ENCODE assay signal across 13 cellular contexts in genomic region chr1:55210990-55211389, GRCh38. TPM values are rescaled to one million over a fixed set of nuclear protein-coding genes. Genes with fewer than 3 reads are reported as not detected.
DNase-seq lines count a peak whose midpoint lies in the region; ATAC-seq, FAIRE-seq and TF ChIP-seq lines count a peak whose summit lies in the region.
"Had no signal": no experiment of that assay in that cellular context is flagged by ENCODE, and none has a peak within 500 bp of the region (broad histone marks: within the 10 kb centered on the region; RNA-seq: fewer than 3 reads in every experiment).

No MANE protein-coding gene starts in this region.

- H3K9me3 ChIP-seq in A549: no peaks in the 10 kb centered on the region
- H3K9me3 ChIP-seq: thyroid gland had no signal

- in situ Hi-C loops in KBM-7 (cut with MboI; ENCODE audit: low pct_unique_long_range_greater_than_20kb, low sequenced_read_pairs): no loop called here

- WGBS in A549 (ENCODE audit: missing lambda C conversion rate): 51% methylated on average over 2 of the region's 2 CpGs

- peak overlapping the region in 1 of 2 experiments; percentile 20; a peak in 1 of 6 replicates for H3K27ac ChIP-seq in A549
- H3K27ac ChIP-seq: thyroid gland had no signal

- no peak for TF ChIP-seq RAD21 in A549 (conservative IDR thresholded peaks at IDR 0.05 in 1 of 2, IDR thresholded peaks at IDR 0.05 in 1 of 2)

- no peak for TF ChIP-seq POLR2A in A549 (IDR thresholded peaks at IDR 0.05; ENCODE audit: low read length)

- TF ChIP-seq CTCF in A549 (IDR thresholded peaks at IDR 0.05): no peak

- CTCF ChIA-PET in A549 (lab: Yijun Ruan, JAX): no interaction called here

- H3K36me3 Mint-ChIP-seq in activated naive CD8-positive, alpha-beta T cell treated with anti-CD3 and anti-CD28 coated beads for 36 hours: peaks cover 38% of the 10 kb centered on the region
- peaks cover 6% of the 10 kb centered on the region in 2 donors for H3K36me3 Mint-ChIP-seq in naive B cell

- POLR2A ChIA-PET in A549 (lab: Yijun Ruan, JAX): no interaction called here

- H3K4me3 Mint-ChIP-seq in activated naive CD8-positive, alpha-beta T cell treated with anti-CD3 and anti-CD28 coated beads for 36 hours: peak overlapping the region; percentile 23
- peak overlapping the region; percentile 65 to 99 (median 97) for H3K4me3 Mint-ChIP-seq in naive B cell

- FAIRE-seq in A549 (lab: Jason Lieb, UNC) (no peak), GM18507 (lab: Jason Lieb, UNC) (peak; percentile 18)

- no peaks in the 10 kb centered on the region for H3K9me3 Mint-ChIP-seq in activated naive CD8-positive, alpha-beta T cell treated with anti-CD3 and anti-CD28 coated beads for 36 hours
- H3K9me3 Mint-ChIP-seq in naive B cell: no peaks in the 10 kb centered on the region

- H3K27ac Mint-ChIP-seq in activated naive CD8-positive, alpha-beta T cell treated with anti-CD3 and anti-CD28 coated beads for 36 hours: no peak overlapping the region
- H3K27ac Mint-ChIP-seq in naive B cell: peak overlapping the region in 4 of 6 donors; percentile 77 to 94 (median 80)

- no peak for TF ChIP-seq EP300 in A549 (IDR thresholded peaks at IDR 0.05)

- intact Hi-C loops in posterior vena cava (cut with DNase I): loop anchor here in 1 of 2 donors (10.0 kb wide), 1 partner anchor 64 kb away; no protein-coding TSS in a partner anchor

- DNase-seq in A549 (ENCODE audit: low read depth in 1 of 2, low spot score in 1 of 2) (no peak), GM18507 (ENCODE audit: extremely low spot score, insufficient read length, low read depth) (no peak), naive B cell (no peak), posterior vena cava (ENCODE audit: low spot score) (no peak), KBM-7 (no peak), SW 1271 (lab: John Stamatoyannopoulos, UW) (no peak)
- no peak for DNase-seq in activated naive CD8-positive, alpha-beta T cell treated with anti-CD3 and anti-CD28 coated beads for 36 hours
- DNase-seq: activated CD8-positive, alpha-beta memory T cell treated with anti-CD3 and anti-CD28 coated beads, Interleukin-2, amount 50 U/mL, for 48 hours; DMS53; effector CD4-positive, alpha-beta T cell; MV-4-11 had no signal

- H3K4me3 ChIP-seq in A549: no peak overlapping the region
- H3K4me3 ChIP-seq: thyroid gland had no signal

- H3K4me2 ChIP-seq in A549: peak overlapping the region; percentile 42

- H3K4me1 Mint-ChIP-seq in activated naive CD8-positive, alpha-beta T cell treated with anti-CD3 and anti-CD28 coated beads for 36 hours: peaks cover 50% of the 10 kb centered on the region
- peaks cover 59 to 75% (median 70%) of the 10 kb centered on the region in 3 donors for H3K4me1 Mint-ChIP-seq in naive B cell

- peaks cover 49% of the 10 kb centered on the region for H3K4me1 ChIP-seq in A549

- ATAC-seq in A549 (no peak), naive B cell (ENCODE audit: low read depth in 2 of 2) (no peak), HG02571 (IDR thresholded peaks at IDR 0.05; ENCODE audit: unreplicated experiment) (no peak)

- no peaks in the 10 kb centered on the region for H3K27me3 Mint-ChIP-seq in activated naive CD8-positive, alpha-beta T cell treated with anti-CD3 and anti-CD28 coated beads for 36 hours
- no peaks in the 10 kb centered on the region for H3K27me3 Mint-ChIP-seq in naive B cell

TF ChIP-seq in A549, 52 proteins besides CTCF, POLR2A, EP300 and RAD21:
- TF ChIP-seq SREBF2 (IDR thresholded peaks at IDR 0.05) (no peak), ZNF302 (CRISPR knock-in tag; IDR thresholded peaks at IDR 0.05) (no peak), CBX8 (IDR thresholded peaks at IDR 0.05) (no peak), POLR2AphosphoS2 (conservative IDR thresholded peaks at IDR 0.05; ENCODE audit: low read length) (no peak), HEYL (CRISPR knock-in tag; IDR thresholded peaks at IDR 0.05) (no peak), CEBPB (IDR thresholded peaks at IDR 0.05) (no peak), TP53 (CRISPR knock-in tag; IDR thresholded peaks at IDR 0.05) (no peak), ZSCAN20 (CRISPR knock-in tag; IDR thresholded peaks at IDR 0.05) (no peak), NFE2L2 (conservative IDR thresholded peaks at IDR 0.05; ENCODE audit: low read length) (no peak), PBX3 (IDR thresholded peaks at IDR 0.05) (no peak), CHD4 (IDR thresholded peaks at IDR 0.05; ENCODE audit: borderline replicate concordance) (no peak), NR3C1 (IDR thresholded peaks at IDR 0.05) (no peak), NPAS2 (CRISPR knock-in tag; IDR thresholded peaks at IDR 0.05; ENCODE audit: borderline replicate concordance) (no peak), RFX5 (IDR thresholded peaks at IDR 0.05) (no peak), BHLHE40 (IDR thresholded peaks at IDR 0.05; ENCODE audit: low read depth, low read length) (no peak), PHF8 (IDR thresholded peaks at IDR 0.05; ENCODE audit: borderline replicate concordance, low read depth) (no peak), RARB (CRISPR knock-in tag; IDR thresholded peaks at IDR 0.05) (no peak), TFCP2L1 (CRISPR knock-in tag; IDR thresholded peaks at IDR 0.05) (no peak)
- TF ChIP-seq, protein P1, sequence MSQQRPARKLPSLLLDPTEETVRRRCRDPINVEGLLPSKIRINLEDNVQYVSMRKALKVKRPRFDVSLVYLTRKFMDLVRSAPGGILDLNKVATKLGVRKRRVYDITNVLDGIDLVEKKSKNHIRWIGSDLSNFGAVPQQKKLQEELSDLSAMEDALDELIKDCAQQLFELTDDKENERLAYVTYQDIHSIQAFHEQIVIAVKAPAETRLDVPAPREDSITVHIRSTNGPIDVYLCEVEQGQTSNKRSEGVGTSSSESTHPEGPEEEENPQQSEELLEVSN (IDR thresholded peaks at IDR 0.05; ENCODE audit: borderline replicate concordance, low read depth): no peak
- TF ChIP-seq, protein P2, sequence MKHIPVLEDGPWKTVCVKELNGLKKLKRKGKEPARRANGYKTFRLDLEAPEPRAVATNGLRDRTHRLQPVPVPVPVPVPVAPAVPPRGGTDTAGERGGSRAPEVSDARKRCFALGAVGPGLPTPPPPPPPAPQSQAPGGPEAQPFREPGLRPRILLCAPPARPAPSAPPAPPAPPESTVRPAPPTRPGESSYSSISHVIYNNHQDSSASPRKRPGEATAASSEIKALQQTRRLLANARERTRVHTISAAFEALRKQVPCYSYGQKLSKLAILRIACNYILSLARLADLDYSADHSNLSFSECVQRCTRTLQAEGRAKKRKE (CRISPR knock-in tag; IDR thresholded peaks at IDR 0.05; ENCODE audit: low read depth): no peak

RNA-seq across cellular contexts. Expression of gene USP24, which starts 4.2 kb away (rescaled TPM):
- polyA plus RNA-seq in A549 (2011; rRNA removed): 21.7 and 24.5 TPM in 2 replicates
- polyA plus RNA-seq in A549 (2012; cell fraction: cytosol; rRNA removed): 4.6 and 5.3 TPM in 2 replicates
- 6.4 and 12.2 TPM in 2 replicates for polyA plus RNA-seq in A549 (2012; cell fraction: nucleus; rRNA removed)
- 13.4 to 17.4 TPM (median 14.7 TPM) in 3 replicates for polyA plus RNA-seq in A549 (2017; fragmentation: RNase III; extraction: RNeasy Plus Mini Kit Qiagen cat#74134 plus additional on column Dnase treatment)
- 34.7 and 38.2 TPM in 2 replicates for polyA minus RNA-seq in A549 (2011; rRNA and poly(A)+ RNA removed)
- 10 to 100 TPM; 44.4 to 51.2 TPM for total RNA-seq in activated naive CD8-positive, alpha-beta T cell treated with anti-CD3 and anti-CD28 coated beads for 36 hours
- 10 to 100 TPM in 1 of 6 donors, 1 to 10 TPM in 5; 4.6 to 15.2 (median 8.5) TPM for polyA plus RNA-seq in naive B cell (ENCODE audit: low read depth in 6 of 6)
- 10 to 100 TPM; 31.5 to 35.1 TPM for total RNA-seq in posterior vena cava
